ENCODE assay signal across 17 cellular contexts in the genomic region with DNA sequence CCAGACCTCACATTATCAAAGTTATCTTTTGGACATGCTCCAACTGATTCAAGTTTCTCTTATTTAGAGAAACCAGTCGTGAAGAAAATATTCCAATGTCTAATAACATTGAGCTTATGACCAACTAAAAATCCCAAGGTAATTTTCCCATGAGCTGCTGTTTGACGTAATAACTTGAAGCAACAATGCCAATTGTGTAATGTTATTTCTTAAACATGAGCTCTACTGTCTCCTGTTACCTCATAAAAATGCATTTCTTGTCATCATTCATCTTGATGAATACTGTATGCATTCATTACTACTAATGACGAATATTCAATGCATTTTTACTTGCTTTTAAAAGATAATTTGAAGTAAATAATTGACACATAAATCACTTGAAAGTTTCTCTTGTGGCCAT. TPM values are rescaled to one million over a fixed set of nuclear protein-coding genes. Genes with fewer than 3 reads are reported as not detected.
DNase-seq lines count a peak whose midpoint lies in the region; ATAC-seq and TF ChIP-seq lines count a peak whose summit lies in the region.
"Had no signal": no experiment of that assay in that cellular context is flagged by ENCODE, and none has a peak within 500 bp of the region (broad histone marks: within the 10 kb centered on the region; RNA-seq: fewer than 3 reads in every experiment).

No MANE protein-coding gene starts in this region.

- peak; percentile 17 for DNase-seq in A172 (ENCODE audit: low spot score)
- peak; percentile 59 for DNase-seq in SK-MEL-5 (ENCODE audit: low read depth, low spot score)
- DNase-seq in mesothelial cell of epicardium (ENCODE audit: low spot score in 2 of 2, unreplicated experiment in 2 of 2) = no peak
- DNase-seq in HFFc6 = no peak
- DNase-seq in cerebellum (ENCODE audit: low spot score) = no peak
- DNase-seq: CD8-positive, alpha-beta T cell; COR-L47; DMS153; DMS79 treated with DMSO at 0.1 percent for 48 hours; EL had no signal

- H3K4me3 Mint-ChIP-seq in mesothelial cell of epicardium (no peak overlapping the region), HFFc6 (no peak overlapping the region)
- H3K4me3 Mint-ChIP-seq: CD14-positive monocyte; CD8-positive, alpha-beta T cell had no signal

- in situ Hi-C loops in SK-MEL-5 (cut with HindIII; ENCODE audit: low pct_unique_long_range_greater_than_20kb, low sequenced_read_pairs) = no loop called here

- H3K27ac Mint-ChIP-seq in mesothelial cell of epicardium = peak overlapping the region; percentile 65
- no peak overlapping the region for H3K27ac Mint-ChIP-seq in HFFc6
- H3K27ac Mint-ChIP-seq: CD14-positive monocyte; CD8-positive, alpha-beta T cell had no signal

- POLR2A ChIA-PET in HEK293 (lab: Yijun Ruan, JAX) = no interaction called here

- 0 out of 2 replicates have a peak, but pooled peaks cover 3% of the 10 kb centered on the region for H3K4me1 ChIP-seq in HEK293 (ENCODE audit: control insufficient read depth, insufficient read depth, low read length)
- H3K4me1 ChIP-seq: HAP-1 had no signal

- H3K9me3 ChIP-seq in HEK293 (ENCODE audit: control insufficient read depth, insufficient read depth, low read depth, low read length) = no peaks in the 10 kb centered on the region
- H3K9me3 ChIP-seq: HAP-1 had no signal

- no peak overlapping the region for H3K27ac ChIP-seq in HEK293 (ENCODE audit: extremely low read depth, low read depth, low read length)

- ATAC-seq in GM18520 (IDR thresholded peaks at IDR 0.05; ENCODE audit: unreplicated experiment) = no peak
- ATAC-seq: CD8-positive, alpha-beta T cell had no signal

- H3K4me3 ChIP-seq in HEK293 (ENCODE audit: low read depth, low read length) = no peak overlapping the region
- H3K4me3 ChIP-seq: HAP-1 had no signal

- H3K36me3 Mint-ChIP-seq in mesothelial cell of epicardium (no peaks in the 10 kb centered on the region), HFFc6 (ENCODE audit: low read depth) (no peaks in the 10 kb centered on the region)
- H3K36me3 Mint-ChIP-seq: CD14-positive monocyte; CD8-positive, alpha-beta T cell had no signal

- H3K27me3 Mint-ChIP-seq in mesothelial cell of epicardium (ENCODE audit: low read depth) (peaks cover 23% of the 10 kb centered on the region), HFFc6 (ENCODE audit: insufficient read depth) (no peaks in the 10 kb centered on the region; the same call in 1 of the 2 replicates)

- peaks cover 19% of the 10 kb centered on the region for H3K4me1 Mint-ChIP-seq in mesothelial cell of epicardium
- H3K4me1 Mint-ChIP-seq in HFFc6 (ENCODE audit: low read depth) = no peaks in the 10 kb centered on the region
- H3K4me1 Mint-ChIP-seq: CD14-positive monocyte had no signal

- H3K36me3 ChIP-seq in HEK293 (ENCODE audit: control insufficient read depth in 2 of 2, insufficient read depth in 1 of 2, low read length in 2 of 2) = no peaks in the 10 kb centered on the region
- H3K36me3 ChIP-seq: HAP-1 had no signal

- H3K9me3 Mint-ChIP-seq in mesothelial cell of epicardium (peaks cover 5% of the 10 kb centered on the region), HFFc6 (peaks cover 4% of the 10 kb centered on the region)
- H3K9me3 Mint-ChIP-seq: CD14-positive monocyte; CD8-positive, alpha-beta T cell had no signal

- TF ChIP-seq CTCF in HEK293 (tag by site-specific recombination; IDR thresholded peaks at IDR 0.05) = no peak
- TF ChIP-seq CTCF in mesothelial cell of epicardium (IDR thresholded peaks at IDR 0.05; ENCODE audit: unreplicated experiment) = no peak
- no peak for TF ChIP-seq CTCF in HFFc6 (IDR thresholded peaks at IDR 0.05)

- CTCF ChIA-PET in HEK293 (lab: Yijun Ruan, JAX) = interaction anchor here (0.6 kb wide), 1 partner anchor 60 kb away, joined by 3 read pairs; no protein-coding TSS in a partner anchor

TF ChIP-seq in HEK293, 187 proteins besides CTCF, POLR2A, EP300 and RAD21:
- TF ChIP-seq SP3 (tag by site-specific recombination; IDR thresholded peaks at IDR 0.05) (peak; percentile 62), FEZF1 (tag by site-specific recombination; IDR thresholded peaks at IDR 0.05) (peak; percentile 46; the same call in 1 of the 2 replicates), ZNF544 (tag by site-specific recombination; IDR thresholded peaks at IDR 0.05) (no peak), ZBTB17 (tag by site-specific recombination; IDR thresholded peaks at IDR 0.05) (no peak), ZNF112 (tag by site-specific recombination; IDR thresholded peaks at IDR 0.05) (no peak), ZBTB21 (tag by site-specific recombination; IDR thresholded peaks at IDR 0.05) (peak; percentile 82), OSR2 (tag by site-specific recombination; IDR thresholded peaks at IDR 0.05) (peak; percentile 59; the same call in 1 of the 2 replicates), ZNF366 (tag by site-specific recombination; conservative IDR thresholded peaks at IDR 0.05) (peak; percentile 77), SCRT2 (tag by site-specific recombination; IDR thresholded peaks at IDR 0.05) (peak; percentile 90), GLI4 (tag by site-specific recombination; IDR thresholded peaks at IDR 0.05) (no peak), ZNF561 (tag by site-specific recombination; IDR thresholded peaks at IDR 0.05; ENCODE audit: borderline replicate concordance) (no peak), KLF8 (tag by site-specific recombination; IDR thresholded peaks at IDR 0.05) (0 out of 2 replicates have a peak, but pooled peaks have one; percentile 16)
- TF ChIP-seq, protein P1, sequence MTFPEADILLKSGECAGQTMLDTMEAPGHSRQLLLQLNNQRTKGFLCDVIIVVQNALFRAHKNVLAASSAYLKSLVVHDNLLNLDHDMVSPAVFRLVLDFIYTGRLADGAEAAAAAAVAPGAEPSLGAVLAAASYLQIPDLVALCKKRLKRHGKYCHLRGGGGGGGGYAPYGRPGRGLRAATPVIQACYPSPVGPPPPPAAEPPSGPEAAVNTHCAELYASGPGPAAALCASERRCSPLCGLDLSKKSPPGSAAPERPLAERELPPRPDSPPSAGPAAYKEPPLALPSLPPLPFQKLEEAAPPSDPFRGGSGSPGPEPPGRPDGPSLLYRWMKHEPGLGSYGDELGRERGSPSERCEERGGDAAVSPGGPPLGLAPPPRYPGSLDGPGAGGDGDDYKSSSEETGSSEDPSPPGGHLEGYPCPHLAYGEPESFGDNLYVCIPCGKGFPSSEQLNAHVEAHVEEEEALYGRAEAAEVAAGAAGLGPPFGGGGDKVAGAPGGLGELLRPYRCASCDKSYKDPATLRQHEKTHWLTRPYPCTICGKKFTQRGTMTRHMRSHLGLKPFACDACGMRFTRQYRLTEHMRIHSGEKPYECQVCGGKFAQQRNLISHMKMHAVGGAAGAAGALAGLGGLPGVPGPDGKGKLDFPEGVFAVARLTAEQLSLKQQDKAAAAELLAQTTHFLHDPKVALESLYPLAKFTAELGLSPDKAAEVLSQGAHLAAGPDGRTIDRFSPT (tag by site-specific recombination; IDR thresholded peaks at IDR 0.05) = peak; percentile 68
- TF ChIP-seq, protein P2, sequence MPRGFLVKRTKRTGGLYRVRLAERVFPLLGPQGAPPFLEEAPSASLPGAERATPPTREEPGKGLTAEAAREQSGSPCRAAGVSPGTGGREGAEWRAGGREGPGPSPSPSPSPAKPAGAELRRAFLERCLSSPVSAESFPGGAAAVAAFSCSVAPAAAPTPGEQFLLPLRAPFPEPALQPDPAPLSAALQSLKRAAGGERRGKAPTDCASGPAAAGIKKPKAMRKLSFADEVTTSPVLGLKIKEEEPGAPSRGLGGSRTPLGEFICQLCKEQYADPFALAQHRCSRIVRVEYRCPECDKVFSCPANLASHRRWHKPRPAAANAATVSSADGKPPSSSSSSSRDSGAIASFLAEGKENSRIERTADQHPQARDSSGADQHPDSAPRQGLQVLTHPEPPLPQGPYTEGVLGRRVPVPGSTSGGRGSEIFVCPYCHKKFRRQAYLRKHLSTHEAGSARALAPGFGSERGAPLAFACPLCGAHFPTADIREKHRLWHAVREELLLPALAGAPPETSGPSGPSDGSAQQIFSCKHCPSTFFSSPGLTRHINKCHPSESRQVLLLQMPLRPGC (tag by site-specific recombination; IDR thresholded peaks at IDR 0.05) = peak; percentile 78

RNA-seq across cellular contexts. Expression of a gene that starts 0.5 kb away (rescaled TPM):
- total RNA-seq in A172 (2014; rRNA removed; shearing (Covaris generic)) = not detected in 2 replicates
- 0.16 TPM in 1 of 2 replicates, not detected in the other for total RNA-seq in SK-MEL-5 (2014; rRNA removed; shearing (Covaris generic))
- polyA plus RNA-seq in SK-MEL-5 (2015; cell fraction: cytosol; rRNA removed) = 0.08 and 0.26 TPM in 2 replicates
- polyA plus RNA-seq in SK-MEL-5 (2015; cell fraction: nucleus; rRNA removed) = 5.8 and 11.1 TPM in 2 replicates
- total RNA-seq in mesothelial cell of epicardium = 0.18 TPM in 1 of 3 replicates, not detected in the others
- not detected for total RNA-seq in HFFc6 (2021; fragmentation: NEBNext Ultra II Directional; extraction: Animal tissue kit (Norgen Biotek cat#: 25700))
- total RNA-seq in cerebellum = not detected
- total RNA-seq: A673; CD8-positive, alpha-beta T cell; H1 had no signal
- polyA plus RNA-seq: BJ, CD14-positive monocyte, H1 had no signal

RNA-seq across cellular contexts. Expression of a gene that starts 30.8 kb away (rescaled TPM):
- total RNA-seq in A172 (2014; rRNA removed; shearing (Covaris generic)) = not detected in 2 replicates
- total RNA-seq in SK-MEL-5 (2014; rRNA removed; shearing (Covaris generic)) = 0.50 TPM in 1 of 2 replicates, not detected in the other
- not detected in 2 replicates for polyA plus RNA-seq in SK-MEL-5 (2015; cell fraction: cytosol; rRNA removed)
- 0.27 and 4.6 TPM in 2 replicates for polyA plus RNA-seq in SK-MEL-5 (2015; cell fraction: nucleus; rRNA removed)
- total RNA-seq in mesothelial cell of epicardium = not detected in 3 replicates
- not detected for total RNA-seq in HFFc6 (2021; fragmentation: NEBNext Ultra II Directional; extraction: Animal tissue kit (Norgen Biotek cat#: 25700))
- total RNA-seq in cerebellum = not detected
- total RNA-seq: A673; CD8-positive, alpha-beta T cell; H1 had no signal
- polyA plus RNA-seq: BJ, CD14-positive monocyte, H1 had no signal

RNA-seq across cellular contexts. Expression of a gene that starts 35.0 kb away (rescaled TPM):
- total RNA-seq in A172 (2014; rRNA removed; shearing (Covaris generic)) = 0.89 and 2.4 TPM in 2 replicates
- total RNA-seq in SK-MEL-5 (2014; rRNA removed; shearing (Covaris generic)) = 0.61 TPM in 1 of 2 replicates, not detected in the other
- polyA plus RNA-seq in SK-MEL-5 (2015; cell fraction: cytosol; rRNA removed) = 0.22 and 2.1 TPM in 2 replicates
- polyA plus RNA-seq in SK-MEL-5 (2015; cell fraction: nucleus; rRNA removed) = not detected in 2 replicates
- not detected in 3 replicates for total RNA-seq in mesothelial cell of epicardium
- total RNA-seq in HFFc6 (2021; fragmentation: NEBNext Ultra II Directional; extraction: Animal tissue kit (Norgen Biotek cat#: 25700)) = not detected
- total RNA-seq in cerebellum = not detected
- total RNA-seq: A673; CD8-positive, alpha-beta T cell; H1 had no signal
- polyA plus RNA-seq: BJ, CD14-positive monocyte, H1 had no signal

Comparison
In these comparisons a context has a peak if more than half of its experiments do, and no peak if none do; other contexts are left out.
1. DNase-seq: peak in A172 (single experiment) and SK-MEL-5 (single experiment); none in mesothelial cell of epicardium (0 of 2), HFFc6 (single experiment) and cerebellum (single experiment).